ENCODE assay signal across 3 cellular contexts in genomic region chr4:38955957-38956356, GRCh38.
TF ChIP-seq lines count a peak whose summit lies in the region.

No MANE protein-coding gene starts in this region.

TF ChIP-seq in HepG2, 621 proteins besides CTCF, POLR2A, EP300 and RAD21:
- TF ChIP-seq CEBPB (IDR thresholded peaks at IDR 0.05; ENCODE audit: borderline replicate concordance, low read depth, low read length) = peak; percentile 51; the same call in 1 of the 2 replicates
- TF ChIP-seq MTF2 (CRISPR knock-in tag; IDR thresholded peaks at IDR 0.05; ENCODE audit: borderline replicate concordance) = no peak

TF ChIP-seq in H1, 55 proteins besides CTCF, POLR2A, EP300 and RAD21 (continued from another document):
- TF ChIP-seq CEBPB (IDR thresholded peaks at IDR 0.05; ENCODE audit: low read depth, low read length) (peak; percentile 85; the same call in 1 of the 2 replicates), TBP (IDR thresholded peaks at IDR 0.05; ENCODE audit: low read depth, low read length) (no peak)

TF ChIP-seq in HEK293T, 16 proteins besides CTCF, POLR2A, EP300 and RAD21 (continued from another document):
- no peak for TF ChIP-seq FOXM1 (IDR thresholded peaks at IDR 0.05; ENCODE audit: borderline replicate concordance)
- TF ChIP-seq ZNF384 (IDR thresholded peaks at IDR 0.05) = no peak
- TF ChIP-seq ELF4 (IDR thresholded peaks at IDR 0.05) = no peak
- TF ChIP-seq L3MBTL2 (conservative IDR thresholded peaks at IDR 0.05) = no peak
- no peak for TF ChIP-seq NFRKB (IDR thresholded peaks at IDR 0.05)
